In the genomic region with DNA sequence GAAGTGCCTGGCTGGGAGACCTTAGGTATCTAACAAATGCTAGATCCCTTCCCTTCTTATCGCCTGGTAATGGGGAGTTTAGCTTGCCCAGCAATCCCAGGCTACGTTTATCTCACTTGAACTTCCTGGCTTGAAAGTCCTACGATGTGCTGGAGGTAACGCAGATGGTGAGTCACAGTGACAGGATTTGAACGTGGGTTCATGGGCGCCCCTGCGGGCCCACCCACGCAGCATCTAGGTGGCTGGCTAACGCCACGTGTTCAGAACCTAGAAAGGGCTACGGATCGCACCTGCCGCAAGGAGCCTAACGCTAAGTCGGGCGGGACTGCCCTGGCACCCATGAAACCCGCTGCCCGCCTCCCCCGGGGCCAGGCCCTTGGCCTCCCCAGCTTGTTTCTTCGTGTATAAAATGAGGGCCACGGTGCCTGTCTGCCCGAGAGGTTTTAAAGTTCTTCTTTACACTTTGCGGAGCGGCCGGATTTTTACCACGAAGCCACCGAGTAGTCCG, we compare ENCODE assay signal across 1 cellular context.
TF ChIP-seq lines count a peak whose summit lies in the region.

No MANE protein-coding gene starts in this region.

TF ChIP-seq in HepG2, 621 proteins besides CTCF, POLR2A, EP300 and RAD21 (continued from another document and continues in another):
- TF ChIP-seq, protein P1, sequence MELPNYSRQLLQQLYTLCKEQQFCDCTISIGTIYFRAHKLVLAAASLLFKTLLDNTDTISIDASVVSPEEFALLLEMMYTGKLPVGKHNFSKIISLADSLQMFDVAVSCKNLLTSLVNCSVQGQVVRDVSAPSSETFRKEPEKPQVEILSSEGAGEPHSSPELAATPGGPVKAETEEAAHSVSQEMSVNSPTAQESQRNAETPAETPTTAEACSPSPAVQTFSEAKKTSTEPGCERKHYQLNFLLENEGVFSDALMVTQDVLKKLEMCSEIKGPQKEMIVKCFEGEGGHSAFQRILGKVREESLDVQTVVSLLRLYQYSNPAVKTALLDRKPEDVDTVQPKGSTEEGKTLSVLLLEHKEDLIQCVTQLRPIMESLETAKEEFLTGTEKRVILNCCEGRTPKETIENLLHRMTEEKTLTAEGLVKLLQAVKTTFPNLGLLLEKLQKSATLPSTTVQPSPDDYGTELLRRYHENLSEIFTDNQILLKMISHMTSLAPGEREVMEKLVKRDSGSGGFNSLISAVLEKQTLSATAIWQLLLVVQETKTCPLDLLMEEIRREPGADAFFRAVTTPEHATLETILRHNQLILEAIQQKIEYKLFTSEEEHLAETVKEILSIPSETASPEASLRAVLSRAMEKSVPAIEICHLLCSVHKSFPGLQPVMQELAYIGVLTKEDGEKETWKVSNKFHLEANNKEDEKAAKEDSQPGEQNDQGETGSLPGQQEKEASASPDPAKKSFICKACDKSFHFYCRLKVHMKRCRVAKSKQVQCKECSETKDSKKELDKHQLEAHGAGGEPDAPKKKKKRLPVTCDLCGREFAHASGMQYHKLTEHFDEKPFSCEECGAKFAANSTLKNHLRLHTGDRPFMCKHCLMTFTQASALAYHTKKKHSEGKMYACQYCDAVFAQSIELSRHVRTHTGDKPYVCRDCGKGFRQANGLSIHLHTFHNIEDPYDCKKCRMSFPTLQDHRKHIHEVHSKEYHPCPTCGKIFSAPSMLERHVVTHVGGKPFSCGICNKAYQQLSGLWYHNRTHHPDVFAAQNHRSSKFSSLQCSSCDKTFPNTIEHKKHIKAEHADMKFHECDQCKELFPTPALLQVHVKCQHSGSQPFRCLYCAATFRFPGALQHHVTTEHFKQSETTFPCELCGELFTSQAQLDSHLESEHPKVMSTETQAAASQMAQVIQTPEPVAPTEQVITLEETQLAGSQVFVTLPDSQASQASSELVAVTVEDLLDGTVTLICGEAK (IDR thresholded peaks at IDR 0.05) = no peak
- TF ChIP-seq, protein P1 (CRISPR knock-in tag; IDR thresholded peaks at IDR 0.05) = 0 out of 2 replicates have a peak, but pooled peaks have one; percentile 49
- TF ChIP-seq NONO (IDR thresholded peaks at IDR 0.05) (no peak), NONO (CRISPR knock-in tag; conservative IDR thresholded peaks at IDR 0.05) (no peak), ZBTB37 (CRISPR knock-in tag; IDR thresholded peaks at IDR 0.05) (0 out of 2 replicates have a peak, but pooled peaks have one; percentile 8), THAP11 (CRISPR knock-in tag; IDR thresholded peaks at IDR 0.05) (no peak), POGZ (CRISPR knock-in tag; IDR thresholded peaks at IDR 0.05) (no peak), TSC22D2 (CRISPR knock-in tag; IDR thresholded peaks at IDR 0.05; ENCODE audit: borderline replicate concordance) (no peak), ATF1 (CRISPR knock-in tag; IDR thresholded peaks at IDR 0.05) (no peak; the same call in 1 of the 2 replicates), TMF1 (CRISPR knock-in tag; IDR thresholded peaks at IDR 0.05; ENCODE audit: low read depth) (no peak), MAFF (IDR thresholded peaks at IDR 0.05; ENCODE audit: low read depth, low read length) (no peak), AGO2 (optimal IDR thresholded peaks at IDR 0.05; ENCODE audit: low read depth, low read length) (peak; percentile 94), ZNF33B (CRISPR knock-in tag; IDR thresholded peaks at IDR 0.05) (no peak), MEF2D (CRISPR knock-in tag; IDR thresholded peaks at IDR 0.05) (no peak; the same call in 1 of the 2 replicates), NCOR1 (IDR thresholded peaks at IDR 0.05; ENCODE audit: borderline replicate concordance, low read length) (no peak), ZNF552 (CRISPR knock-in tag; IDR thresholded peaks at IDR 0.05; ENCODE audit: borderline replicate concordance) (no peak), SOX5 (CRISPR knock-in tag; IDR thresholded peaks at IDR 0.05; ENCODE audit: borderline replicate concordance) (no peak; the same call in 1 of the 2 replicates), DPF2 (CRISPR knock-in tag; IDR thresholded peaks at IDR 0.05; ENCODE audit: borderline replicate concordance, low read depth) (no peak), HDAC6 (IDR thresholded peaks at IDR 0.05; ENCODE audit: low read depth, low read length) (no peak), MTF2 (CRISPR knock-in tag; IDR thresholded peaks at IDR 0.05; ENCODE audit: borderline replicate concordance) (no peak), NR2F1 (CRISPR knock-in tag; IDR thresholded peaks at IDR 0.05) (0 out of 4 replicates have a peak, but pooled peaks of 1 of the 2 experiments have one; percentile 4), ZNF484 (CRISPR knock-in tag; IDR thresholded peaks at IDR 0.05; ENCODE audit: borderline replicate concordance, low read depth) (no peak), ZNF317 (CRISPR knock-in tag; IDR thresholded peaks at IDR 0.05) (peak; percentile 75; the same call in 1 of the 2 replicates), FOXK2 (IDR thresholded peaks at IDR 0.05) (no peak), ZNF883 (CRISPR knock-in tag; IDR thresholded peaks at IDR 0.05; ENCODE audit: not compliant biosample characterization) (peak; percentile 6), PRDM15 (CRISPR knock-in tag; IDR thresholded peaks at IDR 0.05) (no peak), ZNF850 (CRISPR knock-in tag; conservative IDR thresholded peaks at IDR 0.05) (0 out of 2 replicates have a peak, but pooled peaks have one; percentile 48)
- TF ChIP-seq, protein P2, sequence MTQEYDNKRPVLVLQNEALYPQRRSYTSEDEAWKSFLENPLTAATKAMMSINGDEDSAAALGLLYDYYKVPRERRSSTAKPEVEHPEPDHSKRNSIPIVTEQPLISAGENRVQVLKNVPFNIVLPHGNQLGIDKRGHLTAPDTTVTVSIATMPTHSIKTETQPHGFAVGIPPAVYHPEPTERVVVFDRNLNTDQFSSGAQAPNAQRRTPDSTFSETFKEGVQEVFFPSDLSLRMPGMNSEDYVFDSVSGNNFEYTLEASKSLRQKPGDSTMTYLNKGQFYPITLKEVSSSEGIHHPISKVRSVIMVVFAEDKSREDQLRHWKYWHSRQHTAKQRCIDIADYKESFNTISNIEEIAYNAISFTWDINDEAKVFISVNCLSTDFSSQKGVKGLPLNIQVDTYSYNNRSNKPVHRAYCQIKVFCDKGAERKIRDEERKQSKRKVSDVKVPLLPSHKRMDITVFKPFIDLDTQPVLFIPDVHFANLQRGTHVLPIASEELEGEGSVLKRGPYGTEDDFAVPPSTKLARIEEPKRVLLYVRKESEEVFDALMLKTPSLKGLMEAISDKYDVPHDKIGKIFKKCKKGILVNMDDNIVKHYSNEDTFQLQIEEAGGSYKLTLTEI (CRISPR knock-in tag; conservative IDR thresholded peaks at IDR 0.05) = no peak
- TF ChIP-seq, protein P3, sequence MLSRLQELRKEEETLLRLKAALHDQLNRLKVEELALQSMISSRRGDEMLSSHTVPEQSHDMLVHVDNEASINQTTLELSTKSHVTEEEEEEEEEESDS (CRISPR knock-in tag; IDR thresholded peaks at IDR 0.05; ENCODE audit: borderline replicate concordance) = no peak
- TF ChIP-seq, protein P4, sequence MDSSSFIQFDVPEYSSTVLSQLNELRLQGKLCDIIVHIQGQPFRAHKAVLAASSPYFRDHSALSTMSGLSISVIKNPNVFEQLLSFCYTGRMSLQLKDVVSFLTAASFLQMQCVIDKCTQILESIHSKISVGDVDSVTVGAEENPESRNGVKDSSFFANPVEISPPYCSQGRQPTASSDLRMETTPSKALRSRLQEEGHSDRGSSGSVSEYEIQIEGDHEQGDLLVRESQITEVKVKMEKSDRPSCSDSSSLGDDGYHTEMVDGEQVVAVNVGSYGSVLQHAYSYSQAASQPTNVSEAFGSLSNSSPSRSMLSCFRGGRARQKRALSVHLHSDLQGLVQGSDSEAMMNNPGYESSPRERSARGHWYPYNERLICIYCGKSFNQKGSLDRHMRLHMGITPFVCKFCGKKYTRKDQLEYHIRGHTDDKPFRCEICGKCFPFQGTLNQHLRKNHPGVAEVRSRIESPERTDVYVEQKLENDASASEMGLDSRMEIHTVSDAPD (CRISPR knock-in tag; IDR thresholded peaks at IDR 0.05) = no peak; the same call in 1 of the 2 replicates
- TF ChIP-seq, protein P5, sequence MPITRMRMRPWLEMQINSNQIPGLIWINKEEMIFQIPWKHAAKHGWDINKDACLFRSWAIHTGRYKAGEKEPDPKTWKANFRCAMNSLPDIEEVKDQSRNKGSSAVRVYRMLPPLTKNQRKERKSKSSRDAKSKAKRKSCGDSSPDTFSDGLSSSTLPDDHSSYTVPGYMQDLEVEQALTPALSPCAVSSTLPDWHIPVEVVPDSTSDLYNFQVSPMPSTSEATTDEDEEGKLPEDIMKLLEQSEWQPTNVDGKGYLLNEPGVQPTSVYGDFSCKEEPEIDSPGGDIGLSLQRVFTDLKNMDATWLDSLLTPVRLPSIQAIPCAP (CRISPR knock-in tag; IDR thresholded peaks at IDR 0.05; ENCODE audit: low read depth) = no peak
- TF ChIP-seq, protein P6, sequence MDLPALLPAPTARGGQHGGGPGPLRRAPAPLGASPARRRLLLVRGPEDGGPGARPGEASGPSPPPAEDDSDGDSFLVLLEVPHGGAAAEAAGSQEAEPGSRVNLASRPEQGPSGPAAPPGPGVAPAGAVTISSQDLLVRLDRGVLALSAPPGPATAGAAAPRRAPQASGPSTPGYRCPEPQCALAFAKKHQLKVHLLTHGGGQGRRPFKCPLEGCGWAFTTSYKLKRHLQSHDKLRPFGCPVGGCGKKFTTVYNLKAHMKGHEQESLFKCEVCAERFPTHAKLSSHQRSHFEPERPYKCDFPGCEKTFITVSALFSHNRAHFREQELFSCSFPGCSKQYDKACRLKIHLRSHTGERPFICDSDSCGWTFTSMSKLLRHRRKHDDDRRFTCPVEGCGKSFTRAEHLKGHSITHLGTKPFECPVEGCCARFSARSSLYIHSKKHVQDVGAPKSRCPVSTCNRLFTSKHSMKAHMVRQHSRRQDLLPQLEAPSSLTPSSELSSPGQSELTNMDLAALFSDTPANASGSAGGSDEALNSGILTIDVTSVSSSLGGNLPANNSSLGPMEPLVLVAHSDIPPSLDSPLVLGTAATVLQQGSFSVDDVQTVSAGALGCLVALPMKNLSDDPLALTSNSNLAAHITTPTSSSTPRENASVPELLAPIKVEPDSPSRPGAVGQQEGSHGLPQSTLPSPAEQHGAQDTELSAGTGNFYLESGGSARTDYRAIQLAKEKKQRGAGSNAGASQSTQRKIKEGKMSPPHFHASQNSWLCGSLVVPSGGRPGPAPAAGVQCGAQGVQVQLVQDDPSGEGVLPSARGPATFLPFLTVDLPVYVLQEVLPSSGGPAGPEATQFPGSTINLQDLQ (CRISPR knock-in tag; IDR thresholded peaks at IDR 0.05) = no peak
- TF ChIP-seq, protein P7, sequence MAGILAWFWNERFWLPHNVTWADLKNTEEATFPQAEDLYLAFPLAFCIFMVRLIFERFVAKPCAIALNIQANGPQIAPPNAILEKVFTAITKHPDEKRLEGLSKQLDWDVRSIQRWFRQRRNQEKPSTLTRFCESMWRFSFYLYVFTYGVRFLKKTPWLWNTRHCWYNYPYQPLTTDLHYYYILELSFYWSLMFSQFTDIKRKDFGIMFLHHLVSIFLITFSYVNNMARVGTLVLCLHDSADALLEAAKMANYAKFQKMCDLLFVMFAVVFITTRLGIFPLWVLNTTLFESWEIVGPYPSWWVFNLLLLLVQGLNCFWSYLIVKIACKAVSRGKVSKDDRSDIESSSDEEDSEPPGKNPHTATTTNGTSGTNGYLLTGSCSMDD (CRISPR knock-in tag; IDR thresholded peaks at IDR 0.05) = no peak
